Comparison of ENCODE assay signal across 14 cellular contexts in genomic region chr7:91995391-91995790, GRCh38. TPM values are rescaled to one million over a fixed set of nuclear protein-coding genes. Genes with fewer than 3 reads are reported as not detected.
A peak's percentile ranks its signal among the peaks of the same experiment; 100 is the strongest.
DNase-seq lines count a peak whose midpoint lies in the region; ATAC-seq and TF ChIP-seq lines count a peak whose summit lies in the region.
"Had no signal": no experiment of that assay in that cellular context is flagged by ENCODE, and none has a peak within 500 bp of the region (broad histone marks: within the 10 kb centered on the region; RNA-seq: fewer than 3 reads in every experiment).

No MANE protein-coding gene starts in this region.

- no peaks in the 10 kb centered on the region for H3K27me3 ChIP-seq in gastroesophageal sphincter

- H3K36me3 ChIP-seq in gastroesophageal sphincter = peaks cover 0 to 75% of the 10 kb centered on the region in 2 donors

- peaks cover 19% of the 10 kb centered on the region for H3K4me1 Mint-ChIP-seq in CD14-positive monocyte
- H3K4me1 Mint-ChIP-seq: brain, natural killer cell had no signal

- 66 to 92% methylated on average over 2 of the region's 2 CpGs for WGBS in gastroesophageal sphincter (ENCODE audit: low coverage in 1 of 2), 2 donors

- peak overlapping the region; percentile 44 to 84 (median 68) for H3K27ac Mint-ChIP-seq in CD14-positive monocyte
- H3K27ac Mint-ChIP-seq: activated T-cell treated with anti-CD3 and anti-CD28 coated beads, Interleukin-2, amount 50 U/mL, for 24 hours; natural killer cell had no signal

- no peaks in the 10 kb centered on the region for H3K27me3 Mint-ChIP-seq in CD14-positive monocyte (ENCODE audit: low read depth in 3 of 3)
- H3K27me3 Mint-ChIP-seq: activated T-cell treated with anti-CD3 and anti-CD28 coated beads, Interleukin-2, amount 50 U/mL, for 24 hours; brain had no signal

- peak overlapping the region in 1 of 2 donors; percentile 5 for H3K4me3 Mint-ChIP-seq in CD14-positive monocyte
- H3K4me3 Mint-ChIP-seq: activated T-cell treated with anti-CD3 and anti-CD28 coated beads, Interleukin-2, amount 50 U/mL, for 24 hours; brain; natural killer cell had no signal

- no peaks in the 10 kb centered on the region for H3K4me1 ChIP-seq in gastroesophageal sphincter
- H3K4me1 ChIP-seq: A549 had no signal

- TF ChIP-seq POLR2A in gastroesophageal sphincter (IDR thresholded peaks at IDR 0.05) = no peak

- peaks cover 45 to 74% of the 10 kb centered on the region in 2 donors for H3K36me3 Mint-ChIP-seq in CD14-positive monocyte

- ATAC-seq in GM19043 (IDR thresholded peaks at IDR 0.05; ENCODE audit: low read depth, unreplicated experiment) (peak; percentile 96), HG02571 (IDR thresholded peaks at IDR 0.05; ENCODE audit: unreplicated experiment) (peak; percentile 92), HG03342 (IDR thresholded peaks at IDR 0.05; ENCODE audit: unreplicated experiment) (peak; percentile 94), gastroesophageal sphincter (no peak)
- ATAC-seq: A549, natural killer cell had no signal

- no peak for TF ChIP-seq EP300 in gastroesophageal sphincter (IDR thresholded peaks at IDR 0.05)

- peaks cover 0 to 1% (median 0%) of the 10 kb centered on the region in 7 donors for H3K9me3 Mint-ChIP-seq in CD14-positive monocyte
- H3K9me3 Mint-ChIP-seq: activated T-cell treated with anti-CD3 and anti-CD28 coated beads, Interleukin-2, amount 50 U/mL, for 24 hours; brain; natural killer cell had no signal

- intact Hi-C loops in CD14-positive monocyte (cut with micrococcal nuclease) = no loop called here

- no peak for DNase-seq in CD14-positive monocyte (ENCODE audit: low spot score)
- no peak for DNase-seq in cerebellar cortex (ENCODE audit: low spot score)
- DNase-seq in NCI-H2107 (lab: John Stamatoyannopoulos, UW) = no peak
- DNase-seq in EL = no peak
- DNase-seq: activated T-cell treated with anti-CD3 and anti-CD28 coated beads, Interleukin-2, amount 50 U/mL, for 24 hours; natural killer cell; NCI-H1694 had no signal

- no peak overlapping the region for H3K4me3 ChIP-seq in gastroesophageal sphincter
- H3K4me3 ChIP-seq: A549 had no signal

- no peak for TF ChIP-seq CTCF in CD14-positive monocyte (IDR thresholded peaks at IDR 0.05)
- no peak for TF ChIP-seq CTCF in gastroesophageal sphincter (IDR thresholded peaks at IDR 0.05)

- no peak overlapping the region for H3K27ac ChIP-seq in gastroesophageal sphincter
- H3K27ac ChIP-seq: A549, epithelial cell of prostate had no signal

- no peaks in the 10 kb centered on the region for H3K9me3 ChIP-seq in gastroesophageal sphincter
- H3K9me3 ChIP-seq: A549 had no signal

RNA-seq across cellular contexts. Expression of gene AKAP9, which starts 54.7 kb away (rescaled TPM):
- 1 to 10 TPM; 1.5 to 7.3 TPM for polyA plus RNA-seq in CD14-positive monocyte
- 10 to 100 TPM; 38.5 to 99.0 (median 50.8) TPM for total RNA-seq in gastroesophageal sphincter
